Comparison of ENCODE assay signal across 1 cellular context in genomic region chr11:46537851-46538295, GRCh38.
TF ChIP-seq lines count a peak whose summit lies in the region.

No MANE protein-coding gene starts in this region.

TF ChIP-seq in K562, 482 proteins besides CTCF, POLR2A, EP300 and RAD21 (continued from another document and continues in another):
- TF ChIP-seq PREB (CRISPR knock-in tag; IDR thresholded peaks at IDR 0.05), result no peak
- TF ChIP-seq NFE2 (IDR thresholded peaks at IDR 0.05; ENCODE audit: low read depth), result peak; percentile 93
- no peak for TF ChIP-seq ZNF146 (CRISPR knock-in tag; IDR thresholded peaks at IDR 0.05; ENCODE audit: unreplicated experiment)
- no peak for TF ChIP-seq PHB2 (IDR thresholded peaks at IDR 0.05; ENCODE audit: low read depth)
- TF ChIP-seq RBM14 (IDR thresholded peaks at IDR 0.05; ENCODE audit: borderline replicate concordance, insufficient read depth, low read depth, low read length), result no peak
- no peak for TF ChIP-seq ZEB2 (IDR thresholded peaks at IDR 0.05)
- TF ChIP-seq SRF (CRISPR knock-in tag; IDR thresholded peaks at IDR 0.05), result no peak
- no peak for TF ChIP-seq MCM2 (IDR thresholded peaks at IDR 0.05; ENCODE audit: low read depth)
- no peak for TF ChIP-seq PTBP1 (IDR thresholded peaks at IDR 0.05; ENCODE audit: low read depth, low read length)
- peak; percentile 59; the same call in 1 of the 2 replicates for TF ChIP-seq NBN (IDR thresholded peaks at IDR 0.05; ENCODE audit: low read depth)
- TF ChIP-seq CLOCK (CRISPR knock-in tag; IDR thresholded peaks at IDR 0.05; ENCODE audit: borderline replicate concordance), result no peak
- TF ChIP-seq TCF7L2 (IDR thresholded peaks at IDR 0.05; ENCODE audit: low read depth, low read length), result no peak
- TF ChIP-seq EP400 (IDR thresholded peaks at IDR 0.05), result no peak
- TF ChIP-seq RERE (CRISPR knock-in tag; IDR thresholded peaks at IDR 0.05; ENCODE audit: borderline replicate concordance), result no peak
- TF ChIP-seq E4F1 (CRISPR knock-in tag; IDR thresholded peaks at IDR 0.05; ENCODE audit: borderline replicate concordance), result no peak
- TF ChIP-seq ZNF512 (tag; IDR thresholded peaks at IDR 0.05), result no peak
- TF ChIP-seq ZNF384 (IDR thresholded peaks at IDR 0.05; ENCODE audit: low read depth, low read length), result no peak
- no peak for TF ChIP-seq PRPF4 (IDR thresholded peaks at IDR 0.05; ENCODE audit: insufficient read depth, low read depth, low read length, poor library complexity, severe bottlenecking)
- peak; percentile 24 for TF ChIP-seq MEIS2 (IDR thresholded peaks at IDR 0.05; ENCODE audit: partially characterized antibody)
- no peak for TF ChIP-seq PHB (CRISPR knock-in tag; IDR thresholded peaks at IDR 0.05)
- peak; percentile 83 for TF ChIP-seq DEAF1 (CRISPR knock-in tag; IDR thresholded peaks at IDR 0.05)
- 0 out of 2 replicates have a peak, but pooled peaks have one; percentile 25 for TF ChIP-seq FOXP4 (CRISPR knock-in tag; IDR thresholded peaks at IDR 0.05; ENCODE audit: borderline replicate concordance)
- peak in 1 of 2 experiments; percentile 62; a peak in 1 of 4 replicates for TF ChIP-seq RCOR1 (IDR thresholded peaks at IDR 0.05; ENCODE audit: borderline replicate concordance in 1 of 2, low read depth in 2 of 2, low read length in 2 of 2)
- 0 out of 4 replicates have a peak, but pooled peaks of 1 of the 2 experiments have one; percentile 23 for TF ChIP-seq MNT (conservative IDR thresholded peaks at IDR 0.05)
- TF ChIP-seq NR2C1 (IDR thresholded peaks at IDR 0.05), result no peak
- no peak for TF ChIP-seq NR2C1 (tag; IDR thresholded peaks at IDR 0.05)
- no peak for TF ChIP-seq RAD51 (IDR thresholded peaks at IDR 0.05; ENCODE audit: borderline replicate concordance, low read depth)
- TF ChIP-seq ZNF282 (CRISPR knock-in tag; IDR thresholded peaks at IDR 0.05), result no peak
- TF ChIP-seq CREM (IDR thresholded peaks at IDR 0.05; ENCODE audit: low read depth), result 0 out of 2 replicates have a peak, but pooled peaks have one; percentile 18
- no peak for TF ChIP-seq SMARCA4 (IDR thresholded peaks at IDR 0.05)
- no peak for TF ChIP-seq HMG20A (CRISPR knock-in tag; conservative IDR thresholded peaks at IDR 0.05)
- no peak for TF ChIP-seq TFAM (CRISPR knock-in tag; conservative IDR thresholded peaks at IDR 0.05)
- TF ChIP-seq HCFC1 (IDR thresholded peaks at IDR 0.05; ENCODE audit: low read depth, low read length), result no peak
- TF ChIP-seq PHF21A (IDR thresholded peaks at IDR 0.05; ENCODE audit: borderline replicate concordance, low read depth), result no peak
- no peak for TF ChIP-seq BRF1 (IDR thresholded peaks at IDR 0.05; ENCODE audit: borderline replicate concordance, extremely low read depth, insufficient read length)
- 0 out of 2 replicates have a peak, but pooled peaks have one; percentile 43 for TF ChIP-seq GABPB1 (CRISPR knock-in tag; IDR thresholded peaks at IDR 0.05)
- no peak for TF ChIP-seq ZNF551 (CRISPR knock-in tag; IDR thresholded peaks at IDR 0.05)
- no peak for TF ChIP-seq ZBTB9 (CRISPR knock-in tag; IDR thresholded peaks at IDR 0.05)
- no peak for TF ChIP-seq ETS2 (tag; IDR thresholded peaks at IDR 0.05; ENCODE audit: borderline replicate concordance, poor library complexity, severe bottlenecking)
- no peak for TF ChIP-seq FOXP1 (CRISPR knock-in tag; IDR thresholded peaks at IDR 0.05)
- no peak for TF ChIP-seq EWSR1 (IDR thresholded peaks at IDR 0.05; ENCODE audit: borderline replicate concordance, low read depth, partially characterized antibody)
